ENCODE assay signal across 8 cellular contexts in the genomic region with DNA sequence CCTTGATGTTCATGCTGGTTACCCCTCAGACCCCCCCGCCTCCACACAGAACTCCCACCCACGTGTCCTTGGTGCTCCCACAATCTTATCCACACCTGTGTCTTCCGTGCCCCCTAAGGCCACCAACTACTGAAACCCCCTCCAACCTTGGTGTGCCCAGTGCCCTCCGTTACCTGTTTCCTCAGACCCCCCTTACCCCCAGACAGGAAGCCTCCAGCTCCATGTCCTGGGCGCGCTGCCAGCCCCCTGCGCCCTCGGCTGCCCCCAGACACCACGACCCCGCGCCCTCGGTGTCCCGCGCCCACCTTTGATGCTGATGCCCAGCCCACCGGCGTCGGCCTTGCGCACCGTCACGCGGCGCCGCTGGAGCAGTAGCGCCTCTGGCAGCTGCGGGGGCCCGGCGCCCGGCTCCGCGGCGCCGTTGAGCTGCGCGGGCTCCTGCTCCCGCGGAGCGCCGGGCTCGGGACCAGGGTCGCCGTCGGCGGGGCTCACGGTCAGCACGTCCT. TPM values are rescaled to one million over a fixed set of nuclear protein-coding genes. Genes with fewer than 3 reads are reported as not detected.
DNase-seq lines count a peak whose midpoint lies in the region; ATAC-seq and TF ChIP-seq lines count a peak whose summit lies in the region.

No MANE protein-coding gene starts in this region.

- intact Hi-C loops in CD8-positive, alpha-beta T cell (cut with DNase I, micrococcal nuclease) = loop anchor here (5.0 to 10.0 kb wide), 5 partner anchors 114 to 672 kb away; a partner anchor contains a TSS
- intact Hi-C loops in testis (cut with DNase I; ENCODE audit: low total_unique reads) = no loop called here

- no peaks in the 10 kb centered on the region for H3K27me3 Mint-ChIP-seq in CD8-positive, alpha-beta T cell (ENCODE audit: low read depth)

- peak overlapping the region; percentile 97 for H3K4me3 ChIP-seq in CD8-positive, alpha-beta T cell (ENCODE audit: low read depth, low read length)
- H3K4me3 ChIP-seq in GM23248 = peak overlapping the region; percentile 81
- peak overlapping the region; percentile 93 for H3K4me3 ChIP-seq in RWPE2 (ENCODE audit: severe bottlenecking)
- H3K4me3 ChIP-seq in coronary artery = peak overlapping the region; percentile 82
- H3K4me3 ChIP-seq in lung = peak overlapping the region; percentile 72
- H3K4me3 ChIP-seq in testis = peak overlapping the region; percentile 71 to 90

- CTCF ChIA-PET in CD8-positive, alpha-beta T cell (lab: Charles Lee) = interaction anchor here (0.6 to 1.2 kb wide), 3 partner anchors 14 to 1051 kb away, joined by 4 read pairs; no protein-coding TSS in a partner anchor

- H3K9ac ChIP-seq in GM23248 = peak overlapping the region; percentile 77

- peak; percentile 11 for ATAC-seq in CD8-positive, alpha-beta T cell
- ATAC-seq in RWPE2 (ENCODE audit: low read depth) (peak; percentile 6; the same call in 2 of the 3 replicates), lung (ENCODE audit: insufficient read depth, low FRiP score) (no peak)

- peaks cover 3% of the 10 kb centered on the region for H3K36me3 Mint-ChIP-seq in CD8-positive, alpha-beta T cell

- DNase-seq in CD8-positive, alpha-beta T cell = peak in 4 of 7 experiments; percentile 6 to 40 (median 26)
- DNase-seq in GM23248 (peak; percentile 65), RWPE2 (ENCODE audit: low spot score) (no peak), coronary artery (ENCODE audit: low spot score) (no peak), lung (ENCODE audit: low spot score) (no peak), testis (no peak), superior temporal gyrus (ENCODE audit: extremely low spot score) (no peak), GM19238 (ENCODE audit: insufficient read length, low spot score) (no peak)

- no peaks in the 10 kb centered on the region for H3F3A ChIP-seq in GM23248 (ENCODE audit: insufficient read depth)

- 3 to 6% methylated on average over 18 to 41 of the region's 45 CpGs for WGBS in GM23248 (ENCODE audit: low coverage in 1 of 2, low lambda C conversion rate in 2 of 2, missing lambda C conversion rate in 2 of 2), 2 experiments
- WGBS in lung, 2 donors = 2 to 3% methylated on average over 41 to 45 of the region's 45 CpGs
- WGBS in testis, 2 donors = 3 to 7% methylated on average over 12 to 22 of the region's 45 CpGs

- no peaks in the 10 kb centered on the region for H3K9me2 ChIP-seq in GM23248 (ENCODE audit: insufficient read depth)

- H3K4me1 Mint-ChIP-seq in CD8-positive, alpha-beta T cell (ENCODE audit: low read depth) = peaks cover 21% of the 10 kb centered on the region

- H3K4me2 ChIP-seq in GM23248 (ENCODE audit: unreplicated experiment) = peak overlapping the region; percentile 83

- no peaks in the 10 kb centered on the region for H4K20me1 ChIP-seq in GM23248 (ENCODE audit: insufficient read depth)

- H3K79me2 ChIP-seq in GM23248 (ENCODE audit: insufficient read depth) = no peaks in the 10 kb centered on the region

- H3K27ac ChIP-seq in CD8-positive, alpha-beta T cell (ENCODE audit: low read depth, low read length) = no peak overlapping the region
- no peak overlapping the region for H3K27ac ChIP-seq in GM23248
- peak overlapping the region; percentile 1 for H3K27ac ChIP-seq in RWPE2 (ENCODE audit: poor library complexity, severe bottlenecking)
- peak overlapping the region; percentile 92 for H3K27ac ChIP-seq in coronary artery
- peak overlapping the region in 1 of 2 donors; percentile 97 for H3K27ac ChIP-seq in lung (ENCODE audit: low read depth in 1 of 2, low read length in 1 of 2)
- peak overlapping the region; percentile 50 to 88 for H3K27ac ChIP-seq in testis

- peak overlapping the region; percentile 77 for H3K4me3 Mint-ChIP-seq in CD8-positive, alpha-beta T cell

- H3K36me3 ChIP-seq in CD8-positive, alpha-beta T cell (ENCODE audit: insufficient read depth, low read length) = no peaks in the 10 kb centered on the region
- H3K36me3 ChIP-seq in GM23248 (ENCODE audit: low read depth) (no peaks in the 10 kb centered on the region), RWPE2 (ENCODE audit: low read depth) (no peaks in the 10 kb centered on the region), lung (ENCODE audit: control insufficient read depth in 2 of 2, insufficient read depth in 2 of 2, low read length in 2 of 2) (no peaks in the 10 kb centered on the region), testis (ENCODE audit: low read depth, missing control alignments) (no peaks in the 10 kb centered on the region)

- H3K9me3 ChIP-seq in CD8-positive, alpha-beta T cell (ENCODE audit: low read length) = no peaks in the 10 kb centered on the region
- H3K9me3 ChIP-seq in GM23248 (ENCODE audit: low read depth) = no peaks in the 10 kb centered on the region
- no peaks in the 10 kb centered on the region for H3K9me3 ChIP-seq in RWPE2 (ENCODE audit: severe bottlenecking)
- H3K9me3 ChIP-seq in lung (ENCODE audit: control insufficient read depth in 2 of 2, insufficient read depth in 1 of 2, low read length in 1 of 2) = no peaks in the 10 kb centered on the region
- H3K9me3 ChIP-seq in testis = no peaks in the 10 kb centered on the region

- no peak overlapping the region for H3K27ac Mint-ChIP-seq in CD8-positive, alpha-beta T cell

- TF ChIP-seq CTCF in CD8-positive, alpha-beta T cell (IDR thresholded peaks at IDR 0.05) = no peak
- TF ChIP-seq CTCF in RWPE2 (IDR thresholded peaks at IDR 0.05; ENCODE audit: poor library complexity, severe bottlenecking) (no peak), coronary artery (IDR thresholded peaks at IDR 0.05) (no peak), lung (IDR thresholded peaks at IDR 0.05; ENCODE audit: control extremely low read depth, extremely low read depth) (no peak), testis (IDR thresholded peaks at IDR 0.05) (no peak)

- no peaks in the 10 kb centered on the region for H3K27me3 ChIP-seq in CD8-positive, alpha-beta T cell (ENCODE audit: insufficient read depth, low read length)
- H3K27me3 ChIP-seq in GM23248 (replicated peaks; ENCODE audit: insufficient read depth) (no peaks in the 10 kb centered on the region), RWPE2 (ENCODE audit: insufficient read depth, poor library complexity, severe bottlenecking) (no peaks in the 10 kb centered on the region), lung (ENCODE audit: control insufficient read depth, insufficient read depth) (no peaks in the 10 kb centered on the region), testis (no peaks in the 10 kb centered on the region)

- in situ Hi-C loops in GM23248 (cut with MboI) = no loop called here

- peak overlapping the region; percentile 84 for H2AFZ ChIP-seq in GM23248

- no peaks in the 10 kb centered on the region for H3K9me3 Mint-ChIP-seq in CD8-positive, alpha-beta T cell

- POLR2A ChIA-PET in CD8-positive, alpha-beta T cell (lab: Charles Lee) = interaction anchor here (0.8 to 3.2 kb wide), 8 partner anchors 11 to 225 kb away, joined by 3 to 19 read pairs (median 5); a partner anchor contains a TSS

- TF ChIP-seq POLR2A in testis (IDR thresholded peaks at IDR 0.05) = no peak

- peaks cover 16% of the 10 kb centered on the region for H3K4me1 ChIP-seq in CD8-positive, alpha-beta T cell (ENCODE audit: insufficient read depth, low read length)
- H3K4me1 ChIP-seq in GM23248 (ENCODE audit: insufficient read depth) = no peaks in the 10 kb centered on the region
- H3K4me1 ChIP-seq in RWPE2 (ENCODE audit: insufficient read depth, poor library complexity, severe bottlenecking) = no peaks in the 10 kb centered on the region
- peaks cover 0 to 6% of the 10 kb centered on the region in 2 donors for H3K4me1 ChIP-seq in lung (ENCODE audit: control insufficient read depth in 2 of 2, insufficient read depth in 2 of 2, low read length in 2 of 2)
- peaks cover 26% of the 10 kb centered on the region for H3K4me1 ChIP-seq in testis

RNA-seq across cellular contexts. Expression of a gene that starts 0.5 kb away (rescaled TPM):
- total RNA-seq in CD8-positive, alpha-beta T cell = 1 to 10 TPM; 3.9 to 5.5 TPM
- total RNA-seq in GM23248 (2014; rRNA removed; shearing (Covaris generic)) = 24.2 and 24.5 TPM in 2 replicates
- 10.2 and 11.2 TPM in 2 replicates for polyA plus RNA-seq in GM23248 (2016; fragmentation: Nextera tagmentation; extraction: Ambion mirVana)
- 1 to 10 TPM; 5.0 to 9.9 TPM for total RNA-seq in lung
- 1 to 10 TPM; 3.7 to 8.6 TPM for polyA plus RNA-seq in lung
- total RNA-seq in testis = 100 to 1,000 TPM in 1 of 2 donors, 10 to 100 TPM in 1; 96.8 to 135 TPM
- polyA plus RNA-seq in testis (ENCODE audit: insufficient read depth, low read depth, low replicate concordance) = 28.0 TPM

RNA-seq across cellular contexts. Expression of a gene that starts 41.7 kb away (rescaled TPM):
- 10 to 100 TPM; 60.7 to 69.9 TPM for total RNA-seq in CD8-positive, alpha-beta T cell
- 18.3 and 19.5 TPM in 2 replicates for total RNA-seq in GM23248 (2014; rRNA removed; shearing (Covaris generic))
- polyA plus RNA-seq in GM23248 (2016; fragmentation: Nextera tagmentation; extraction: Ambion mirVana) (24.7 and 24.9 TPM in 2 replicates), lung (10 to 100 TPM; 20.3 to 43.1 TPM), testis (ENCODE audit: insufficient read depth, low read depth, low replicate concordance) (36.6 TPM)
- total RNA-seq in lung (10 to 100 TPM; 22.1 to 24.3 TPM), testis (10 to 100 TPM; 30.8 to 35.9 TPM)

RNA-seq across cellular contexts. Expression of a gene that starts 46.8 kb away (rescaled TPM):
- total RNA-seq in CD8-positive, alpha-beta T cell = 10 to 100 TPM; 12.5 to 13.7 TPM
- total RNA-seq in GM23248 (2014; rRNA removed; shearing (Covaris generic)) = 5.3 and 8.6 TPM in 2 replicates
- polyA plus RNA-seq in GM23248 (2016; fragmentation: Nextera tagmentation; extraction: Ambion mirVana) (8.4 and 8.7 TPM in 2 replicates), lung (1 to 10 TPM; 5.1 to 5.6 TPM), testis (ENCODE audit: insufficient read depth, low read depth, low replicate concordance) (25.2 TPM)
- total RNA-seq in lung (10 to 100 TPM; 10.8 to 19.1 TPM), testis (10 to 100 TPM; 33.1 to 39.2 TPM)

Comparison
In these comparisons a context has a peak if more than half of its experiments do, and no peak if none do; other contexts are left out.
1. DNase-seq: peak in CD8-positive, alpha-beta T cell (4 of 7) and GM23248 (single experiment); none in RWPE2 (single experiment), coronary artery (single experiment), lung (single experiment), testis (single experiment), superior temporal gyrus (single experiment) and GM19238 (single experiment).
2. H3K27ac ChIP-seq: peak in RWPE2 (single experiment), coronary artery (2 of 2) and testis (2 of 2); none in CD8-positive, alpha-beta T cell (single experiment) and GM23248 (single experiment).
3. Peak in every context shown above with its lines, with median percentiles within 50 percentile points of each other: H3K4me3 ChIP-seq.